16 cellular contexts compared by ENCODE assay signal in the genomic region with DNA sequence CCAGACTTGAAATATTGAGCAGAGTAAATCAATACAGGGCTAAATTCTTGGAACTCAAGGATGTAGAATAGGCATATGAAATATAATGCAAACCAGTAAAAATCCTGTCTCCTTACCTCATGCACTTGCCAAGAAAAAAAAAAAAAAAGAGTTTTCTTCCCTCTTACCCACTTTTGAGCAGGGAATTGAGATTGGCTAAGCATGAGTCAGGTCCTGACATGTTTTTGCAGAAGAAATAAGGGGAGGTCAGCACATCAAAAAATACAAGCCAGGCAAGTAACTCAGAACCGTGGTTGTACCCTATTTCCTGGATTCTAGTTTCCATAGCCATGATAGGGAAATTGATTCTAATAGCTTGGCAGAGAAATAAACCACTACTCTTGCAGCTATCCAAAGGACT.
DNase-seq lines count a peak whose midpoint lies in the region; ATAC-seq, FAIRE-seq and TF ChIP-seq lines count a peak whose summit lies in the region.
"Had no signal": no experiment of that assay in that cellular context is flagged by ENCODE, and none has a peak within 500 bp of the region (broad histone marks: within the 10 kb centered on the region; RNA-seq: fewer than 3 reads in every experiment).

No MANE protein-coding gene starts in this region.

- no peak for DNase-seq in H54 (ENCODE audit: insufficient read length, low spot score)
- DNase-seq in adipocyte (ENCODE audit: low read depth) = peak; percentile 8
- peak; percentile 32 for DNase-seq in epithelial cell of esophagus (ENCODE audit: low read depth)
- DNase-seq in fibroblast of villous mesenchyme (ENCODE audit: low read depth) = peak; percentile 1
- DNase-seq in NCI-H524 treated with DMSO at 0.1 percent for 48 hours (lab: John Stamatoyannopoulos, UW) = no peak
- no peak for DNase-seq in stimulated activated CD4-positive, alpha-beta T cell treated with anti-CD3 and anti-CD28 coated beads, Interleukin-12 subunit alpha, Interleukin-12 subunit beta, amount 100 ng/mL, for 4 hours
- no peak for DNase-seq in gastrocnemius medialis
- no peak for DNase-seq in GM19240 (ENCODE audit: insufficient read length, low spot score)
- DNase-seq: CD8-positive, alpha-beta T cell; IMR-90; Karpas-422; MM.1S; NCI-H1092 treated with DMSO at 0.1 percent for 48 hours; NCI-H2081 treated with DMSO at 0.1 percent for 48 hours; NCI-H510A; SHP77 treated with DMSO at 0.1 percent for 48 hours had no signal

- no peak overlapping the region for H3K27ac ChIP-seq in gastrocnemius medialis

- in situ Hi-C loops in gastrocnemius medialis (cut with MboI; ENCODE audit: low sequenced_read_pairs in 4 of 4) = no loop called here

- ATAC-seq in gastrocnemius medialis = no peak
- ATAC-seq: CD8-positive, alpha-beta T cell had no signal

- H3K36me3 ChIP-seq in adipocyte (ENCODE audit: control insufficient read depth, insufficient read depth, low read length, severe bottlenecking) (no peaks in the 10 kb centered on the region), gastrocnemius medialis (no peaks in the 10 kb centered on the region)

- peak overlapping the region; percentile 14 for H3K9ac ChIP-seq in adipocyte (ENCODE audit: low read length)

- H3K9me3 ChIP-seq in adipocyte (ENCODE audit: control insufficient read depth, low read length) = no peaks in the 10 kb centered on the region
- H3K9me3 ChIP-seq in gastrocnemius medialis = no peaks in the 10 kb centered on the region

- intact Hi-C loops in gastrocnemius medialis (cut with DNase I; ENCODE audit: low total_unique reads) = no loop called here

- H3K27me3 ChIP-seq in adipocyte (replicated peaks; ENCODE audit: control insufficient read depth, insufficient read depth, low read length) (no peaks in the 10 kb centered on the region), gastrocnemius medialis (no peaks in the 10 kb centered on the region)

- peak; percentile 36 for FAIRE-seq in H54 (lab: Jason Lieb, UNC)

- TF ChIP-seq POLR2A in H54 (IDR thresholded peaks at IDR 0.05; ENCODE audit: low read depth, low read length) (no peak), gastrocnemius medialis (IDR thresholded peaks at IDR 0.05) (no peak)

- H3K4me1 ChIP-seq in adipocyte (ENCODE audit: control insufficient read depth, insufficient read depth, low read length) (peaks cover 20% of the 10 kb centered on the region), gastrocnemius medialis (no peaks in the 10 kb centered on the region)

- H3K4me3 ChIP-seq in adipocyte (ENCODE audit: low read length) (no peak overlapping the region), epithelial cell of esophagus (ENCODE audit: low read length) (no peak overlapping the region), fibroblast of villous mesenchyme (ENCODE audit: low read depth, low read length) (no peak overlapping the region), gastrocnemius medialis (no peak overlapping the region)

- TF ChIP-seq CTCF in epithelial cell of esophagus (IDR thresholded peaks at IDR 0.05; ENCODE audit: insufficient read depth, low read depth, low read length, missing control alignments) = no peak
- TF ChIP-seq CTCF in fibroblast of villous mesenchyme (IDR thresholded peaks at IDR 0.05; ENCODE audit: insufficient read depth, low read depth, low read length) = no peak
- TF ChIP-seq CTCF in gastrocnemius medialis (IDR thresholded peaks at IDR 0.05 in 4 of 5, conservative IDR thresholded peaks at IDR 0.05 in 1 of 5) = no peak

Comparison
In these comparisons a context has a peak if more than half of its experiments do, and no peak if none do; other contexts are left out.
1. DNase-seq: peak in adipocyte (single experiment), epithelial cell of esophagus (single experiment) and fibroblast of villous mesenchyme (single experiment); none in H54 (single experiment), NCI-H524 treated with DMSO at 0.1 percent for 48 hours (single experiment), stimulated activated CD4-positive, alpha-beta T cell treated with anti-CD3 and anti-CD28 coated beads, Interleukin-12 subunit alpha, Interleukin-12 subunit beta, amount 100 ng/mL, for 4 hours (single experiment), gastrocnemius medialis (0 of 2) and GM19240 (single experiment).